ENCODE assay signal across 8 cellular contexts in genomic region chr9:109411818-109412352, GRCh38.
DNase-seq lines count a peak whose midpoint lies in the region; ATAC-seq and TF ChIP-seq lines count a peak whose summit lies in the region.

No MANE protein-coding gene starts in this region.

- H3K4me1 Mint-ChIP-seq in natural killer cell treated with Interleukin-12 subunit alpha and Interleukin-12 subunit beta and Interleukin-15 and Interleukin-18, amount 100 ng/mL, for 72 hours (ENCODE audit: low read depth in 2 of 2) = no peaks in the 10 kb centered on the region
- H3K4me1 Mint-ChIP-seq in natural killer cell = no peaks in the 10 kb centered on the region
- H3K4me1 Mint-ChIP-seq in GM23338 = peaks cover 49% of the 10 kb centered on the region
- peaks cover 73% of the 10 kb centered on the region for H3K4me1 Mint-ChIP-seq in activated T-helper 1 cell treated with anti-CD3 and anti-CD28 coated beads, Interleukin-12 subunit alpha, Interleukin-12 subunit beta, Interleukin-2, Interleukin-4 antibody, amounts not matched to agents 30 ng/mL and 10 ng/mL and 1 ng/mL, durations not matched to agents 14 hours and 24 hours and 36 hours (ENCODE audit: low read depth)
- H3K4me1 Mint-ChIP-seq in CD8-positive, alpha-beta memory T cell = peaks cover 0 to 10% (median 6%) of the 10 kb centered on the region in 3 donors

- H3K9me3 Mint-ChIP-seq in natural killer cell treated with Interleukin-12 subunit alpha and Interleukin-12 subunit beta and Interleukin-15 and Interleukin-18, amount 100 ng/mL, for 72 hours = no peaks in the 10 kb centered on the region
- H3K9me3 Mint-ChIP-seq in natural killer cell (no peaks in the 10 kb centered on the region), GM23338 (no peaks in the 10 kb centered on the region)
- H3K9me3 Mint-ChIP-seq in activated T-helper 1 cell treated with anti-CD3 and anti-CD28 coated beads, Interleukin-12 subunit alpha, Interleukin-12 subunit beta, Interleukin-2, Interleukin-4 antibody, amounts not matched to agents 30 ng/mL and 10 ng/mL and 1 ng/mL, durations not matched to agents 14 hours and 24 hours and 36 hours = no peaks in the 10 kb centered on the region
- no peaks in the 10 kb centered on the region for H3K9me3 Mint-ChIP-seq in CD8-positive, alpha-beta memory T cell

- H3K36me3 ChIP-seq in GM23338 (ENCODE audit: insufficient read depth) = no peaks in the 10 kb centered on the region
- H3K36me3 ChIP-seq in CD8-positive, alpha-beta memory T cell (ENCODE audit: insufficient read depth, low read length) = no peaks in the 10 kb centered on the region

- peak overlapping the region; percentile 55 for H3K4me3 Mint-ChIP-seq in natural killer cell treated with Interleukin-12 subunit alpha and Interleukin-12 subunit beta and Interleukin-15 and Interleukin-18, amount 100 ng/mL, for 72 hours
- H3K4me3 Mint-ChIP-seq in natural killer cell (no peak overlapping the region), GM23338 (no peak overlapping the region)
- peak overlapping the region; percentile 32 for H3K4me3 Mint-ChIP-seq in activated T-helper 1 cell treated with anti-CD3 and anti-CD28 coated beads, Interleukin-12 subunit alpha, Interleukin-12 subunit beta, Interleukin-2, Interleukin-4 antibody, amounts not matched to agents 30 ng/mL and 10 ng/mL and 1 ng/mL, durations not matched to agents 14 hours and 24 hours and 36 hours
- peak overlapping the region in 3 of 7 donors; percentile 12 to 38 (median 37) for H3K4me3 Mint-ChIP-seq in CD8-positive, alpha-beta memory T cell

- H3K9me2 ChIP-seq in GM23338 (ENCODE audit: insufficient read depth) = no peaks in the 10 kb centered on the region

- peaks cover 30% of the 10 kb centered on the region for H3K4me1 ChIP-seq in GM23338 (ENCODE audit: insufficient read depth)
- no peaks in the 10 kb centered on the region for H3K4me1 ChIP-seq in CD8-positive, alpha-beta memory T cell (ENCODE audit: insufficient read depth, low read length)

- no peaks in the 10 kb centered on the region for H3F3A ChIP-seq in GM23338 (replicated peaks; ENCODE audit: low read depth)

- H3K27me3 Mint-ChIP-seq in natural killer cell treated with Interleukin-12 subunit alpha and Interleukin-12 subunit beta and Interleukin-15 and Interleukin-18, amount 100 ng/mL, for 72 hours = peaks cover 15 to 17% of the 10 kb centered on the region in 2 donors
- H3K27me3 Mint-ChIP-seq in natural killer cell (ENCODE audit: low read depth in 2 of 2) = peaks cover 0 to 6% of the 10 kb centered on the region in 2 donors
- H3K27me3 Mint-ChIP-seq in GM23338 (ENCODE audit: insufficient read depth, low read depth, poor library complexity) = peaks cover 15% of the 10 kb centered on the region
- no peaks in the 10 kb centered on the region for H3K27me3 Mint-ChIP-seq in activated T-helper 1 cell treated with anti-CD3 and anti-CD28 coated beads, Interleukin-12 subunit alpha, Interleukin-12 subunit beta, Interleukin-2, Interleukin-4 antibody, amounts not matched to agents 30 ng/mL and 10 ng/mL and 1 ng/mL, durations not matched to agents 14 hours and 24 hours and 36 hours (ENCODE audit: insufficient read depth)
- H3K27me3 Mint-ChIP-seq in CD8-positive, alpha-beta memory T cell = peaks cover 4 to 11% of the 10 kb centered on the region in 2 donors

- H3K9me3 ChIP-seq in CD8-positive, alpha-beta memory T cell (ENCODE audit: low read length) = no peaks in the 10 kb centered on the region

- H3K36me3 Mint-ChIP-seq in natural killer cell treated with Interleukin-12 subunit alpha and Interleukin-12 subunit beta and Interleukin-15 and Interleukin-18, amount 100 ng/mL, for 72 hours = no peaks in the 10 kb centered on the region
- H3K36me3 Mint-ChIP-seq in natural killer cell (no peaks in the 10 kb centered on the region), GM23338 (ENCODE audit: low read depth) (no peaks in the 10 kb centered on the region)
- peaks cover 3% of the 10 kb centered on the region for H3K36me3 Mint-ChIP-seq in activated T-helper 1 cell treated with anti-CD3 and anti-CD28 coated beads, Interleukin-12 subunit alpha, Interleukin-12 subunit beta, Interleukin-2, Interleukin-4 antibody, amounts not matched to agents 30 ng/mL and 10 ng/mL and 1 ng/mL, durations not matched to agents 14 hours and 24 hours and 36 hours (ENCODE audit: low read depth)
- no peaks in the 10 kb centered on the region for H3K36me3 Mint-ChIP-seq in CD8-positive, alpha-beta memory T cell

- no peaks in the 10 kb centered on the region for H4K20me1 ChIP-seq in GM23338 (replicated peaks; ENCODE audit: insufficient read depth)

- H3K27ac Mint-ChIP-seq in natural killer cell treated with Interleukin-12 subunit alpha and Interleukin-12 subunit beta and Interleukin-15 and Interleukin-18, amount 100 ng/mL, for 72 hours = peak overlapping the region in 1 of 2 donors; percentile 27
- no peak overlapping the region for H3K27ac Mint-ChIP-seq in natural killer cell
- H3K27ac Mint-ChIP-seq in GM23338 = peak overlapping the region; percentile 46
- H3K27ac Mint-ChIP-seq in activated T-helper 1 cell treated with anti-CD3 and anti-CD28 coated beads, Interleukin-12 subunit alpha, Interleukin-12 subunit beta, Interleukin-2, Interleukin-4 antibody, amounts not matched to agents 30 ng/mL and 10 ng/mL and 1 ng/mL, durations not matched to agents 14 hours and 24 hours and 36 hours = peak overlapping the region; percentile 92
- no peak overlapping the region for H3K27ac Mint-ChIP-seq in CD8-positive, alpha-beta memory T cell

- intact Hi-C loops in natural killer cell (cut with micrococcal nuclease) = no loop called here
- intact Hi-C loops in activated T-helper 1 cell treated with anti-CD3 and anti-CD28 coated beads, Interleukin-12 subunit alpha, Interleukin-12 subunit beta, Interleukin-2, Interleukin-4 antibody, amounts not matched to agents 30 ng/mL and 10 ng/mL and 1 ng/mL, durations not matched to agents 14 hours and 24 hours and 36 hours (cut with micrococcal nuclease) = loop anchor here (1.0 to 5.0 kb wide), 8 partner anchors 28 to 525 kb away; partner anchors contain the start of genes ABITRAM, CTNNAL1, ELP1 and EPB41L4B

- ATAC-seq in natural killer cell treated with Interleukin-12 subunit alpha and Interleukin-12 subunit beta and Interleukin-15 and Interleukin-18, amount 100 ng/mL, for 72 hours = no peak
- ATAC-seq in natural killer cell (no peak), GM23338 (0 out of 3 replicates have a peak, but pooled peaks have one; percentile 5)

- TF ChIP-seq CTCF in natural killer cell (IDR thresholded peaks at IDR 0.05) (no peak), GM23338 (conservative IDR thresholded peaks at IDR 0.05; ENCODE audit: low read depth in 2 of 2) (peak; percentile 77 to 79), LNCaP clone FGC (IDR thresholded peaks at IDR 0.05; ENCODE audit: control insufficient read depth, extremely low read depth, insufficient read depth) (peak; percentile 75)

- POLR2A ChIA-PET in CD8-positive, alpha-beta memory T cell (lab: Charles Lee) = no interaction called here

- DNase-seq in natural killer cell treated with Interleukin-12 subunit alpha and Interleukin-12 subunit beta and Interleukin-15 and Interleukin-18, amount 100 ng/mL, for 72 hours (ENCODE audit: low spot score) = no peak
- DNase-seq in natural killer cell (no peak), GM23338 (ENCODE audit: low spot score) (peak; percentile 76), LNCaP clone FGC (ENCODE audit: low read depth) (no peak), left kidney (ENCODE audit: low read depth, low spot score) (peak; percentile 50)
- no peak for DNase-seq in activated T-helper 1 cell treated with anti-CD3 and anti-CD28 coated beads, Interleukin-12 subunit alpha, Interleukin-12 subunit beta, Interleukin-2, Interleukin-4 antibody, amounts not matched to agents 30 ng/mL and 10 ng/mL and 1 ng/mL, durations not matched to agents 14 hours and 24 hours and 36 hours (ENCODE audit: low spot score)
- no peak for DNase-seq in activated CD4-positive, CD25-positive, alpha-beta regulatory T cell (lab: John Stamatoyannopoulos, UW)
- DNase-seq in CD8-positive, alpha-beta memory T cell = no peak

- H3K27ac ChIP-seq in GM23338 (ENCODE audit: low read depth) = no peak overlapping the region; the same call in 1 of the 2 replicates
- no peak overlapping the region for H3K27ac ChIP-seq in CD8-positive, alpha-beta memory T cell (ENCODE audit: low read depth, low read length)

- peak overlapping the region; percentile 3; the same call in 1 of the 2 replicates for H2AFZ ChIP-seq in GM23338

- CTCF ChIA-PET in CD8-positive, alpha-beta memory T cell (lab: Charles Lee) = no interaction called here

- H3K79me2 ChIP-seq in GM23338 (replicated peaks; ENCODE audit: insufficient read depth) = no peaks in the 10 kb centered on the region

- H3K4me3 ChIP-seq in GM23338 (no peak overlapping the region), LNCaP clone FGC (ENCODE audit: low read depth, low read length) (no peak overlapping the region)
- H3K4me3 ChIP-seq in CD8-positive, alpha-beta memory T cell (ENCODE audit: low read length) = no peak overlapping the region

- H3K27me3 ChIP-seq in GM23338 (ENCODE audit: insufficient read depth) = no peaks in the 10 kb centered on the region
- H3K27me3 ChIP-seq in CD8-positive, alpha-beta memory T cell (ENCODE audit: insufficient read depth, low read length, poor library complexity, severe bottlenecking) = no peaks in the 10 kb centered on the region

- no peak overlapping the region for H3K4me2 ChIP-seq in GM23338

TF ChIP-seq in GM23338, 12 proteins besides CTCF, POLR2A, EP300 and RAD21 (continues in another document):
- TF ChIP-seq ETS1 (IDR thresholded peaks at IDR 0.05) (no peak), ZNF331 (CRISPR knock-in tag; IDR thresholded peaks at IDR 0.05; ENCODE audit: low read depth) (no peak), JUNB (IDR thresholded peaks at IDR 0.05; ENCODE audit: unreplicated experiment) (no peak), POLR2AphosphoS5 (IDR thresholded peaks at IDR 0.05; ENCODE audit: low read depth) (no peak), CREB1 (CRISPR knock-in tag; IDR thresholded peaks at IDR 0.05; ENCODE audit: low read depth) (no peak), EZH2 (IDR thresholded peaks at IDR 0.05; ENCODE audit: low read depth, unreplicated experiment) (no peak), EZH2phosphoT487 (IDR thresholded peaks at IDR 0.05; ENCODE audit: unreplicated experiment) (no peak), NANOG (IDR thresholded peaks at IDR 0.05; ENCODE audit: borderline replicate concordance) (no peak), ZNF114 (CRISPR knock-in tag; IDR thresholded peaks at IDR 0.05) (no peak), STAT1 (IDR thresholded peaks at IDR 0.05; ENCODE audit: unreplicated experiment) (no peak)

Comparison
In these comparisons a context has a peak if more than half of its experiments do, and no peak if none do; other contexts are left out.
1. H3K4me3 Mint-ChIP-seq: peak in natural killer cell treated with Interleukin-12 subunit alpha and Interleukin-12 subunit beta and Interleukin-15 and Interleukin-18, amount 100 ng/mL, for 72 hours (single experiment) and activated T-helper 1 cell treated with anti-CD3 and anti-CD28 coated beads, Interleukin-12 subunit alpha, Interleukin-12 subunit beta, Interleukin-2, Interleukin-4 antibody, amounts not matched to agents 30 ng/mL and 10 ng/mL and 1 ng/mL, durations not matched to agents 14 hours and 24 hours and 36 hours (single experiment); none in natural killer cell (single experiment) and GM23338 (single experiment).
2. DNase-seq: peak in GM23338 (single experiment) and left kidney (single experiment); none in natural killer cell treated with Interleukin-12 subunit alpha and Interleukin-12 subunit beta and Interleukin-15 and Interleukin-18, amount 100 ng/mL, for 72 hours (single experiment), natural killer cell (single experiment), LNCaP clone FGC (single experiment), activated T-helper 1 cell treated with anti-CD3 and anti-CD28 coated beads, Interleukin-12 subunit alpha, Interleukin-12 subunit beta, Interleukin-2, Interleukin-4 antibody, amounts not matched to agents 30 ng/mL and 10 ng/mL and 1 ng/mL, durations not matched to agents 14 hours and 24 hours and 36 hours (single experiment), activated CD4-positive, CD25-positive, alpha-beta regulatory T cell (0 of 4) and CD8-positive, alpha-beta memory T cell (0 of 5).
3. H3K27ac Mint-ChIP-seq: peak in GM23338 (single experiment) and activated T-helper 1 cell treated with anti-CD3 and anti-CD28 coated beads, Interleukin-12 subunit alpha, Interleukin-12 subunit beta, Interleukin-2, Interleukin-4 antibody, amounts not matched to agents 30 ng/mL and 10 ng/mL and 1 ng/mL, durations not matched to agents 14 hours and 24 hours and 36 hours (single experiment); none in natural killer cell (0 of 2) and CD8-positive, alpha-beta memory T cell (0 of 8).